Comparison of ENCODE assay signal across 8 cellular contexts in genomic region chr13:33284916-33285315, GRCh38. TPM values are rescaled to one million over a fixed set of nuclear protein-coding genes. Genes with fewer than 3 reads are reported as not detected.
DNase-seq lines count a peak whose midpoint lies in the region; ATAC-seq and TF ChIP-seq lines count a peak whose summit lies in the region.

No MANE protein-coding gene starts in this region.

- no peak for DNase-seq in AG10803 (ENCODE audit: low read depth)
- DNase-seq in SW480 (ENCODE audit: low spot score): peak; percentile 24
- peak; percentile 63 for DNase-seq in globus pallidus (ENCODE audit: low spot score)
- DNase-seq in progenitor cell of endocrine pancreas (ENCODE audit: low spot score, unreplicated experiment): no peak
- no peak for DNase-seq in NCI-H82 treated with DMSO at 0.1 percent for 48 hours (lab: John Stamatoyannopoulos, UW; ENCODE audit: unreplicated experiment)
- no peak for DNase-seq in SHP77 treated with DMSO at 0.1 percent for 48 hours (lab: John Stamatoyannopoulos, UW)
- no peak for DNase-seq in NCI-H524 treated with DMSO at 0.1 percent for 48 hours (lab: John Stamatoyannopoulos, UW)

- H3K27ac Mint-ChIP-seq in progenitor cell of endocrine pancreas: peak overlapping the region; percentile 96

- no peak for TF ChIP-seq CTCF in AG10803 (conservative IDR thresholded peaks at IDR 0.05; ENCODE audit: low read length)
- TF ChIP-seq CTCF in progenitor cell of endocrine pancreas (IDR thresholded peaks at IDR 0.05; ENCODE audit: unreplicated experiment): no peak

- peaks cover 17% of the 10 kb centered on the region for H3K4me1 Mint-ChIP-seq in progenitor cell of endocrine pancreas (ENCODE audit: low read depth)

- H3K9me3 Mint-ChIP-seq in progenitor cell of endocrine pancreas (ENCODE audit: low read depth): no peaks in the 10 kb centered on the region

- no peaks in the 10 kb centered on the region for H3K36me3 Mint-ChIP-seq in progenitor cell of endocrine pancreas (ENCODE audit: insufficient read depth)

- peak; percentile 18 for ATAC-seq in GM21576 (IDR thresholded peaks at IDR 0.05; ENCODE audit: unreplicated experiment)

- H3K27me3 Mint-ChIP-seq in progenitor cell of endocrine pancreas: peaks cover 8% of the 10 kb centered on the region

- peak overlapping the region; percentile 83 for H3K4me3 Mint-ChIP-seq in progenitor cell of endocrine pancreas (ENCODE audit: low read depth)

- peak overlapping the region; percentile 96 for H3K4me3 ChIP-seq in AG10803 (ENCODE audit: low read length)

RNA-seq across cellular contexts. Expression of gene STARD13, which starts 0.6 kb away (rescaled TPM):
- 11.6 and 11.7 TPM in 2 replicates for total RNA-seq in progenitor cell of endocrine pancreas

Comparison
In these comparisons a context has a peak if more than half of its experiments do, and no peak if none do; other contexts are left out.
1. DNase-seq: peak in SW480 (single experiment) and globus pallidus (single experiment); none in AG10803 (single experiment), progenitor cell of endocrine pancreas (single experiment), NCI-H82 treated with DMSO at 0.1 percent for 48 hours (single experiment), SHP77 treated with DMSO at 0.1 percent for 48 hours (single experiment) and NCI-H524 treated with DMSO at 0.1 percent for 48 hours (single experiment).